ENCODE assay signal across 9 cellular contexts in genomic region chr10:73586583-73586984, GRCh38. TPM values are rescaled to one million over a fixed set of nuclear protein-coding genes. Genes with fewer than 3 reads are reported as not detected.
A peak's percentile ranks its signal among the peaks of the same experiment; 100 is the strongest.
DNase-seq lines count a peak whose midpoint lies in the region; ATAC-seq and TF ChIP-seq lines count a peak whose summit lies in the region.
"Had no signal": no experiment of that assay in that cellular context is flagged by ENCODE, and none has a peak within 500 bp of the region (broad histone marks: within the 10 kb centered on the region; RNA-seq: fewer than 3 reads in every experiment).

No MANE protein-coding gene starts in this region.

- H3K4me3 Mint-ChIP-seq in activated T-cell treated with anti-CD3 and anti-CD28 coated beads, Interleukin-2, amount 50 U/mL, for 72 hours = no peak overlapping the region

- peaks cover 0 to 29% of the 10 kb centered on the region in 2 experiments; a peak in 3 of 4 replicates for H3K4me1 ChIP-seq in SK-N-SH (ENCODE audit: control insufficient read depth in 1 of 2, insufficient read depth in 2 of 2, low read depth in 1 of 2, low read length in 1 of 2)

- TF ChIP-seq CTCF in SK-N-SH (IDR thresholded peaks at IDR 0.05) (no peak), foreskin fibroblast (IDR thresholded peaks at IDR 0.05; ENCODE audit: low read depth, low read length) (no peak)

- CTCF ChIA-PET in SK-N-SH (lab: Yijun Ruan, JAX) = interaction anchor here (0.9 kb wide), 1 partner anchor 57 kb away, joined by 3 read pairs; no protein-coding TSS in a partner anchor

- no peaks in the 10 kb centered on the region for H3K9me3 Mint-ChIP-seq in activated T-cell treated with anti-CD3 and anti-CD28 coated beads, Interleukin-2, amount 50 U/mL, for 72 hours

- WGBS in SK-N-SH (ENCODE audit: low lambda C conversion rate) = 0% methylated on average over 1 of the region's 1 CpG

- no peaks in the 10 kb centered on the region for H3K27me3 ChIP-seq in SK-N-SH (ENCODE audit: insufficient read depth)
- H3K27me3 ChIP-seq: foreskin keratinocyte had no signal

- H3K27ac ChIP-seq in SK-N-SH (ENCODE audit: low read depth in 2 of 2, low read length in 1 of 2) = peak overlapping the region; percentile 56 to 79; a peak in 3 of 4 replicates
- H3K27ac ChIP-seq: foreskin keratinocyte had no signal

- peak overlapping the region in 1 of 2 experiments; percentile 25; a peak in 1 of 4 replicates for H3K4me3 ChIP-seq in SK-N-SH (ENCODE audit: low read depth in 2 of 2, low read length in 1 of 2)
- no peak overlapping the region for H3K4me3 ChIP-seq in foreskin fibroblast (ENCODE audit: low read depth in 1 of 2, low read length in 2 of 2)

- no peak for TF ChIP-seq RAD21 in SK-N-SH (IDR thresholded peaks at IDR 0.05; ENCODE audit: low read length)

- no peak for ATAC-seq in activated T-cell treated with anti-CD3 and anti-CD28 coated beads, Interleukin-2, amount 50 U/mL, for 72 hours (replicated peaks in 1 of 2)
- ATAC-seq: foreskin keratinocyte had no signal

- H3K4me1 Mint-ChIP-seq in activated T-cell treated with anti-CD3 and anti-CD28 coated beads, Interleukin-2, amount 50 U/mL, for 72 hours (ENCODE audit: low read depth) = peaks cover 10% of the 10 kb centered on the region

- peaks cover 27% of the 10 kb centered on the region for H3F3A ChIP-seq in SK-N-SH (replicated peaks; ENCODE audit: insufficient read depth)

- H3K36me3 ChIP-seq in SK-N-SH (replicated peaks in 1 of 2; ENCODE audit: control insufficient read depth in 1 of 2, insufficient read depth in 2 of 2, low read length in 1 of 2) = no peaks in the 10 kb centered on the region

- H3K79me2 ChIP-seq in SK-N-SH (ENCODE audit: insufficient read depth) = no peaks in the 10 kb centered on the region; the same call in 1 of the 2 replicates

- no peaks in the 10 kb centered on the region for H3K36me3 Mint-ChIP-seq in activated T-cell treated with anti-CD3 and anti-CD28 coated beads, Interleukin-2, amount 50 U/mL, for 72 hours (ENCODE audit: insufficient read depth in 2 of 2)

- POLR2A ChIA-PET in SK-N-SH (lab: Yijun Ruan, JAX) = no interaction called here

- peak overlapping the region; percentile 64 for H3K4me2 ChIP-seq in SK-N-SH

- no peak overlapping the region for H2AFZ ChIP-seq in SK-N-SH (ENCODE audit: low read depth)

- H3K27me3 Mint-ChIP-seq in activated T-cell treated with anti-CD3 and anti-CD28 coated beads, Interleukin-2, amount 50 U/mL, for 72 hours (ENCODE audit: low read depth) = no peaks in the 10 kb centered on the region

- no peaks in the 10 kb centered on the region for H3K9me3 ChIP-seq in SK-N-SH

- no peaks in the 10 kb centered on the region for H3K9me2 ChIP-seq in SK-N-SH

- DNase-seq in EH (ENCODE audit: low read depth) (peak; percentile 94), SK-N-SH (peak; percentile 10), foreskin fibroblast (peak; percentile 70 to 82), renal cortical epithelial cell (ENCODE audit: low read depth) (peak; percentile 67), NCI-H1694 treated with DMSO at 0.1 percent for 48 hours (lab: John Stamatoyannopoulos, UW) (no peak), NCI-H774 (lab: John Stamatoyannopoulos, UW) (no peak), DMS53 treated with DMSO at 0.1 percent for 48 hours (lab: John Stamatoyannopoulos, UW; ENCODE audit: unreplicated experiment) (no peak)
- DNase-seq in activated T-cell treated with anti-CD3 and anti-CD28 coated beads, Interleukin-2, amount 50 U/mL, for 72 hours = no peak

- H3K27ac Mint-ChIP-seq in activated T-cell treated with anti-CD3 and anti-CD28 coated beads, Interleukin-2, amount 50 U/mL, for 72 hours = no peak overlapping the region

- TF ChIP-seq EP300 in SK-N-SH (IDR thresholded peaks at IDR 0.05; ENCODE audit: borderline replicate concordance in 1 of 2, low read depth in 1 of 2, low read length in 1 of 2) = peak in 1 of 2 experiments; percentile 76; a peak in 2 of 4 replicates

- H4K20me1 ChIP-seq in SK-N-SH (ENCODE audit: insufficient read depth) = no peaks in the 10 kb centered on the region

- peak overlapping the region; percentile 23; the same call in 1 of the 2 replicates for H3K9ac ChIP-seq in SK-N-SH

TF ChIP-seq in SK-N-SH, 30 proteins besides CTCF, POLR2A, EP300 and RAD21 (continues in another document):
- TF ChIP-seq, protein P1, sequence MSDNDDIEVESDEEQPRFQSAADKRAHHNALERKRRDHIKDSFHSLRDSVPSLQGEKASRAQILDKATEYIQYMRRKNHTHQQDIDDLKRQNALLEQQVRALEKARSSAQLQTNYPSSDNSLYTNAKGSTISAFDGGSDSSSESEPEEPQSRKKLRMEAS (IDR thresholded peaks at IDR 0.05; ENCODE audit: low read depth) = 0 out of 2 replicates have a peak, but pooled peaks have one; percentile 17
- TF ChIP-seq SMC3 (IDR thresholded peaks at IDR 0.05; ENCODE audit: low read depth, low read length) (no peak), ELF1 (IDR thresholded peaks at IDR 0.05) (peak; percentile 22; the same call in 1 of the 2 replicates), ZBTB33 (IDR thresholded peaks at IDR 0.05; ENCODE audit: borderline replicate concordance, low read depth) (0 out of 2 replicates have a peak, but pooled peaks have one; percentile 40), FOXM1 (IDR thresholded peaks at IDR 0.05; ENCODE audit: low read depth) (0 out of 2 replicates have a peak, but pooled peaks have one; percentile 59), RXRA (IDR thresholded peaks at IDR 0.05; ENCODE audit: borderline replicate concordance, low read depth) (peak; percentile 74; the same call in 1 of the 2 replicates), FOSL2 (IDR thresholded peaks at IDR 0.05; ENCODE audit: borderline replicate concordance, low read depth) (peak; percentile 41; the same call in 1 of the 2 replicates), POLR2AphosphoS5 (IDR thresholded peaks at IDR 0.05; ENCODE audit: low read depth, low read length) (peak; percentile 44; the same call in 1 of the 2 replicates), USF2 (IDR thresholded peaks at IDR 0.05; ENCODE audit: borderline replicate concordance, low read depth, low read length) (no peak), SIN3A (IDR thresholded peaks at IDR 0.05; ENCODE audit: borderline replicate concordance, low read depth, low read length) (0 out of 2 replicates have a peak, but pooled peaks have one; percentile 40), MXI1 (IDR thresholded peaks at IDR 0.05; ENCODE audit: low read depth, low read length) (no peak), YY1 (IDR thresholded peaks at IDR 0.05; ENCODE audit: low read depth) (peak; percentile 45; the same call in 1 of the 2 replicates), RCOR1 (IDR thresholded peaks at IDR 0.05; ENCODE audit: low read length) (0 out of 2 replicates have a peak, but pooled peaks have one; percentile 32), TCF12 (IDR thresholded peaks at IDR 0.05) (peak; percentile 91), RFX5 (IDR thresholded peaks at IDR 0.05; ENCODE audit: low read length) (no peak), FOXJ3 (CRISPR knock-in tag; IDR thresholded peaks at IDR 0.05) (no peak), GATA2 (CRISPR knock-in tag; IDR thresholded peaks at IDR 0.05) (no peak), NFIC (IDR thresholded peaks at IDR 0.05; ENCODE audit: borderline replicate concordance) (peak; percentile 86), TEAD4 (IDR thresholded peaks at IDR 0.05; ENCODE audit: borderline replicate concordance, insufficient read depth) (peak; percentile 76), NRF1 (IDR thresholded peaks at IDR 0.05; ENCODE audit: low read depth, low read length) (no peak)
- TF ChIP-seq, protein P2, sequence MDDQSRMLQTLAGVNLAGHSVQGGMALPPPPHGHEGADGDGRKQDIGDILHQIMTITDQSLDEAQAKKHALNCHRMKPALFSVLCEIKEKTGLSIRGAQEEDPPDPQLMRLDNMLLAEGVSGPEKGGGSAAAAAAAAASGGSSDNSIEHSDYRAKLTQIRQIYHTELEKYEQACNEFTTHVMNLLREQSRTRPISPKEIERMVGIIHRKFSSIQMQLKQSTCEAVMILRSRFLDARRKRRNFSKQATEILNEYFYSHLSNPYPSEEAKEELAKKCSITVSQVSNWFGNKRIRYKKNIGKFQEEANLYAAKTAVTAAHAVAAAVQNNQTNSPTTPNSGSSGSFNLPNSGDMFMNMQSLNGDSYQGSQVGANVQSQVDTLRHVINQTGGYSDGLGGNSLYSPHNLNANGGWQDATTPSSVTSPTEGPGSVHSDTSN (IDR thresholded peaks at IDR 0.05) = peak; percentile 93

RNA-seq across cellular contexts. Expression of gene USP54, which starts 4.6 kb away (rescaled TPM):
- 6.5 and 11.0 TPM in 2 replicates for polyA plus RNA-seq in SK-N-SH (2012; rRNA removed)
- 7.4 and 9.1 TPM in 2 replicates for polyA plus RNA-seq in SK-N-SH (2012; cell fraction: cytosol; rRNA removed)
- polyA plus RNA-seq in SK-N-SH (2012; cell fraction: nucleus; rRNA removed) = 17.7 and 21.4 TPM in 2 replicates
- total RNA-seq in renal cortical epithelial cell = 46.7 and 61.1 TPM in 2 replicates
- total RNA-seq in activated T-cell treated with anti-CD3 and anti-CD28 coated beads, Interleukin-2, amount 50 U/mL, for 72 hours = 1 to 10 TPM; 2.4 to 4.1 TPM

RNA-seq across cellular contexts. Expression of gene MYOZ1, which starts 54.7 kb away (rescaled TPM):
- polyA plus RNA-seq in SK-N-SH (2012; rRNA removed) = 0.24 and 0.26 TPM in 2 replicates
- 0.21 TPM in 2 replicates for polyA plus RNA-seq in SK-N-SH (2012; cell fraction: cytosol; rRNA removed)
- polyA plus RNA-seq in SK-N-SH (2012; cell fraction: nucleus; rRNA removed) = 0.07 and 0.08 TPM in 2 replicates
- 0.87 and 1.0 TPM in 2 replicates for total RNA-seq in renal cortical epithelial cell
- total RNA-seq in activated T-cell treated with anti-CD3 and anti-CD28 coated beads, Interleukin-2, amount 50 U/mL, for 72 hours = not detected
- total RNA-seq: foreskin keratinocyte had no signal

Comparison
In these comparisons a context has a peak if more than half of its experiments do, and no peak if none do; other contexts are left out.
1. DNase-seq: peak in EH (single experiment), SK-N-SH (single experiment), foreskin fibroblast (2 of 2) and renal cortical epithelial cell (single experiment); none in NCI-H1694 treated with DMSO at 0.1 percent for 48 hours (single experiment), activated T-cell treated with anti-CD3 and anti-CD28 coated beads, Interleukin-2, amount 50 U/mL, for 72 hours (0 of 2), NCI-H774 (single experiment) and DMS53 treated with DMSO at 0.1 percent for 48 hours (single experiment).